ENCODE assay signal across 26 cellular contexts in the genomic region with DNA sequence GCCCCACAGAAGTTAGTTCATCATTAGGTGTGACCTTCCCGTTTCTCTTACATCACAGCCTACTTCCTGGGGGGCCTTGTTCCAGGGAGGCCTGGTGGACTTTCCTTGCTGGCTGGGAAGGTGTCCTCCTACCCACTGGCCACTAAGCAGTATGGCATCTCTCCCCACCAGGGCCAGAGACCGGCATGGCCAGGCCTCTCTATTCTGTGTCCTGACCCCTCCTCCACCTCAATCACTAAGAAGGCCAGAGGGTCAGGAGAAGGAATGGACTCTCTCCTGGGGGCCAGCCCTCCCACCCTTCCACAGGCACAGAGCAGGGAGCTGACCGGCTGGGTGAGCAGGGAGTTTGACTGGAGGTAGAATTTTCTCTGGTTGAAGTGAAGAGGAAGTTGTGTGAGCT.
"Had no signal": no experiment of that assay in that cellular context is flagged by ENCODE, and none has a peak within 500 bp of the region (broad histone marks: within the 10 kb centered on the region; RNA-seq: fewer than 3 reads in every experiment).

No MANE protein-coding gene starts in this region.

- H3K9me3 ChIP-seq: colonic mucosa, esophagus muscularis mucosa, mucosa of descending colon, psoas muscle, right atrium auricular region, thyroid gland had no signal

- H3K27me3 Mint-ChIP-seq: activated CD4-positive, alpha-beta T cell treated with anti-CD3 and anti-CD28 coated beads, Interleukin-2, amount 10 ng/mL, durations not matched to agents 7 days and 5 days; activated CD8-positive, alpha-beta memory T cell treated with anti-CD3 and anti-CD28 coated beads, Interleukin-2, amount 10 ng/mL, durations not matched to agents 7 days and 5 days; activated CD8-positive, alpha-beta T cell treated with anti-CD3 and anti-CD28 coated beads for 36 hours; activated naive CD4-positive, alpha-beta T cell treated with anti-CD3 and anti-CD28 coated beads, Interleukin-2, amount 50 U/mL, for 24 hours; central memory CD8-positive, alpha-beta T cell; stimulated activated naive CD8-positive, alpha-beta T cell treated with anti-CD3 and anti-CD28 coated beads, Interleukin-15, Interleukin-2, amounts not matched to agents 100 ng/mL and 50 ng/mL, for 24 hours had no signal

- H3K27ac Mint-ChIP-seq: activated CD4-positive, alpha-beta T cell treated with anti-CD3 and anti-CD28 coated beads, Interleukin-2, amount 10 ng/mL, durations not matched to agents 7 days and 5 days; activated CD8-positive, alpha-beta memory T cell treated with anti-CD3 and anti-CD28 coated beads, Interleukin-2, amount 10 ng/mL, durations not matched to agents 7 days and 5 days; activated CD8-positive, alpha-beta T cell treated with anti-CD3 and anti-CD28 coated beads for 36 hours; activated naive CD4-positive, alpha-beta T cell treated with anti-CD3 and anti-CD28 coated beads, Interleukin-2, amount 50 U/mL, for 24 hours; activated T-helper 1 cell treated with anti-CD3 and anti-CD28 coated beads, Interleukin-12 subunit alpha, Interleukin-12 subunit beta, Interleukin-2, Interleukin-4 antibody, amounts not matched to agents 30 ng/mL and 10 ng/mL and 1 ng/mL, durations not matched to agents 14 hours and 24 hours and 36 hours; stimulated activated naive CD8-positive, alpha-beta T cell treated with anti-CD3 and anti-CD28 coated beads, Interleukin-15, Interleukin-2, amounts not matched to agents 100 ng/mL and 50 ng/mL, for 24 hours had no signal

- H3K27me3 ChIP-seq: colonic mucosa, esophagus muscularis mucosa, right atrium auricular region, thyroid gland had no signal

- H3K4me3 Mint-ChIP-seq: activated CD4-positive, alpha-beta T cell treated with anti-CD3 and anti-CD28 coated beads, Interleukin-2, amount 10 ng/mL, durations not matched to agents 7 days and 5 days; activated CD8-positive, alpha-beta memory T cell treated with anti-CD3 and anti-CD28 coated beads, Interleukin-2, amount 10 ng/mL, durations not matched to agents 7 days and 5 days; activated CD8-positive, alpha-beta T cell treated with anti-CD3 and anti-CD28 coated beads for 36 hours; activated naive CD4-positive, alpha-beta T cell treated with anti-CD3 and anti-CD28 coated beads, Interleukin-2, amount 50 U/mL, for 24 hours; activated T-helper 1 cell treated with anti-CD3 and anti-CD28 coated beads, Interleukin-12 subunit alpha, Interleukin-12 subunit beta, Interleukin-2, Interleukin-4 antibody, amounts not matched to agents 30 ng/mL and 10 ng/mL and 1 ng/mL, durations not matched to agents 14 hours and 24 hours and 36 hours; central memory CD8-positive, alpha-beta T cell; stimulated activated naive CD8-positive, alpha-beta T cell treated with anti-CD3 and anti-CD28 coated beads, Interleukin-15, Interleukin-2, amounts not matched to agents 100 ng/mL and 50 ng/mL, for 24 hours had no signal

- H3K4me1 Mint-ChIP-seq: activated CD4-positive, alpha-beta T cell treated with anti-CD3 and anti-CD28 coated beads, Interleukin-2, amount 10 ng/mL, durations not matched to agents 7 days and 5 days; activated CD8-positive, alpha-beta memory T cell treated with anti-CD3 and anti-CD28 coated beads, Interleukin-2, amount 10 ng/mL, durations not matched to agents 7 days and 5 days; activated naive CD4-positive, alpha-beta T cell treated with anti-CD3 and anti-CD28 coated beads, Interleukin-2, amount 50 U/mL, for 24 hours; central memory CD8-positive, alpha-beta T cell had no signal

- DNase-seq: activated CD4-positive, alpha-beta T cell treated with anti-CD3 and anti-CD28 coated beads, Interleukin-2, amount 10 ng/mL, durations not matched to agents 7 days and 5 days; activated CD4-positive, CD25-positive, alpha-beta regulatory T cell treated with anti-CD3 and anti-CD28 coated beads, Interleukin-2, amount 50 U/mL, for 72 hours; activated CD8-positive, alpha-beta memory T cell treated with anti-CD3 and anti-CD28 coated beads, Interleukin-2, amount 10 ng/mL, durations not matched to agents 7 days and 5 days; activated CD8-positive, alpha-beta T cell treated with anti-CD3 and anti-CD28 coated beads for 36 hours; activated gamma-delta T cell treated with Interleukin-2 at 50 U/mL for 16 hours; activated T-cell treated with anti-CD3 and anti-CD28 coated beads for 4 hours; anterior cingulate cortex; colonic mucosa; glutamatergic neuron; hypothalamus; left cardiac atrium; mucosa of descending colon; stimulated activated CD4-positive, alpha-beta T cell treated with anti-CD3 and anti-CD28 coated beads, Interleukin-1b, Interleukin-23, amount 100 ng/mL, for 48 hours; substantia nigra; T-helper 1 cell; thyroid gland; WERI-Rb-1 had no signal

- FAIRE-seq: frontal cortex, TTC549 had no signal

- H3K27ac ChIP-seq: colonic mucosa, esophagus muscularis mucosa, psoas muscle, right atrium auricular region, thyroid gland had no signal

- H3K36me3 ChIP-seq: colonic mucosa, esophagus muscularis mucosa, right atrium auricular region, thyroid gland, WERI-Rb-1 had no signal

- H3K9me3 Mint-ChIP-seq: activated CD4-positive, alpha-beta T cell treated with anti-CD3 and anti-CD28 coated beads, Interleukin-2, amount 10 ng/mL, durations not matched to agents 7 days and 5 days; activated CD8-positive, alpha-beta T cell treated with anti-CD3 and anti-CD28 coated beads for 36 hours; activated naive CD4-positive, alpha-beta T cell treated with anti-CD3 and anti-CD28 coated beads, Interleukin-2, amount 50 U/mL, for 24 hours; activated T-helper 1 cell treated with anti-CD3 and anti-CD28 coated beads, Interleukin-12 subunit alpha, Interleukin-12 subunit beta, Interleukin-2, Interleukin-4 antibody, amounts not matched to agents 30 ng/mL and 10 ng/mL and 1 ng/mL, durations not matched to agents 14 hours and 24 hours and 36 hours; central memory CD8-positive, alpha-beta T cell; stimulated activated naive CD8-positive, alpha-beta T cell treated with anti-CD3 and anti-CD28 coated beads, Interleukin-15, Interleukin-2, amounts not matched to agents 100 ng/mL and 50 ng/mL, for 24 hours had no signal

- H3K36me3 Mint-ChIP-seq: activated CD8-positive, alpha-beta memory T cell treated with anti-CD3 and anti-CD28 coated beads, Interleukin-2, amount 10 ng/mL, durations not matched to agents 7 days and 5 days; activated naive CD4-positive, alpha-beta T cell treated with anti-CD3 and anti-CD28 coated beads, Interleukin-2, amount 50 U/mL, for 24 hours had no signal

- H3K4me3 ChIP-seq: colonic mucosa, esophagus muscularis mucosa, mucosa of descending colon, psoas muscle, right atrium auricular region, thyroid gland had no signal

- H3K4me1 ChIP-seq: colonic mucosa, esophagus muscularis mucosa, psoas muscle, right atrium auricular region, thyroid gland had no signal

- ATAC-seq: activated CD8-positive, alpha-beta memory T cell treated with anti-CD3 and anti-CD28 coated beads, Interleukin-2, amount 10 ng/mL, durations not matched to agents 7 days and 5 days; activated CD8-positive, alpha-beta T cell treated with anti-CD3 and anti-CD28 coated beads for 36 hours; left cardiac atrium; mucosa of descending colon; psoas muscle had no signal
